6 cellular contexts compared by ENCODE assay signal in genomic region chr11:113397821-113398220, GRCh38. TPM values are rescaled to one million over a fixed set of nuclear protein-coding genes. Genes with fewer than 3 reads are reported as not detected.
"Had no signal": no experiment of that assay in that cellular context is flagged by ENCODE, and none has a peak within 500 bp of the region (broad histone marks: within the 10 kb centered on the region; RNA-seq: fewer than 3 reads in every experiment).

No MANE protein-coding gene starts in this region.

- H3K9me3 Mint-ChIP-seq: GM23338, H9 had no signal

- H3K27ac Mint-ChIP-seq: GM23338 had no signal

- DNase-seq: H9, HCEC 1CT, IMR-90 had no signal

- H3K4me1 Mint-ChIP-seq: GM23338 had no signal

- H3K4me3 Mint-ChIP-seq: GM23338, H9 had no signal

- H3K4me3 ChIP-seq: GM23338 had no signal

RNA-seq across cellular contexts. Expression of gene ANKK1, which starts 10.2 kb away (rescaled TPM):
- total RNA-seq: H1, HT-29, IMR-90 had no signal
